In genomic region chr3:159123877-159124276, GRCh38 we compare ENCODE assay signal across 25 cellular contexts. TPM values are rescaled to one million over a fixed set of nuclear protein-coding genes. Genes with fewer than 3 reads are reported as not detected.
DNase-seq lines count a peak whose midpoint lies in the region; ATAC-seq, FAIRE-seq and TF ChIP-seq lines count a peak whose summit lies in the region.
"Had no signal": no experiment of that assay in that cellular context is flagged by ENCODE, and none has a peak within 500 bp of the region (broad histone marks: within the 10 kb centered on the region; RNA-seq: fewer than 3 reads in every experiment).

No MANE protein-coding gene starts in this region.

- POLR2A ChIA-PET in K562 (lab: Yijun Ruan, JAX): no interaction called here

- no peaks in the 10 kb centered on the region for H3K9me1 ChIP-seq in K562 (ENCODE audit: control insufficient read depth, insufficient read depth, low read length)

- TF ChIP-seq POLR2A in K562 (conservative IDR thresholded peaks at IDR 0.05): no peak

- no peak overlapping the region for H3K9ac ChIP-seq in K562 (ENCODE audit: insufficient read depth in 1 of 2, low read depth in 2 of 2, low read length in 2 of 2)
- H3K9ac ChIP-seq: BLaER1 treated with 17β-estradiol and CSF1 and Interleukin-3, amounts not matched to agents 10 nM and 100 nM; GM23248 had no signal

- no peaks in the 10 kb centered on the region for H4K20me1 ChIP-seq in K562 (replicated peaks; ENCODE audit: control insufficient read depth, insufficient read depth, low read length)
- H4K20me1 ChIP-seq: BLaER1 treated with 17β-estradiol and CSF1 and Interleukin-3, amounts not matched to agents 10 nM and 100 nM had no signal

- 11% methylated on average over 1 of the region's 1 CpG for WGBS in K562 (ENCODE audit: insufficient coverage, low coverage, missing lambda C conversion rate)

- no peaks in the 10 kb centered on the region for H3K9me3 ChIP-seq in K562 (replicated peaks; ENCODE audit: control insufficient read depth, insufficient read depth, low read depth, low read length)
- H3K9me3 ChIP-seq: BE2C had no signal

- no peak overlapping the region for H3K4me3 Mint-ChIP-seq in stimulated activated effector memory CD8-positive, alpha-beta T cell treated with anti-CD3 and anti-CD28 coated beads, Interleukin-12 subunit alpha, Interleukin-12 subunit beta, amount 100 ng/mL, for 72 hours
- H3K4me3 Mint-ChIP-seq: CD14-positive monocyte; CD4-positive, alpha-beta T cell; CD8-positive, alpha-beta memory T cell had no signal

- no peaks in the 10 kb centered on the region for H3K36me3 ChIP-seq in K562 (ENCODE audit: control insufficient read depth, insufficient read depth, low read length)
- H3K36me3 ChIP-seq: BE2C; BLaER1 treated with 17β-estradiol and CSF1 and Interleukin-3, amounts not matched to agents 10 nM and 100 nM had no signal

- BruUV-seq in K562 (replicated peaks; lab: Mats Ljungman, UMichigan): no TSS peak

- H3K27ac Mint-ChIP-seq in stimulated activated effector memory CD8-positive, alpha-beta T cell treated with anti-CD3 and anti-CD28 coated beads, Interleukin-12 subunit alpha, Interleukin-12 subunit beta, amount 100 ng/mL, for 72 hours: no peak overlapping the region
- H3K27ac Mint-ChIP-seq: CD14-positive monocyte; CD4-positive, alpha-beta T cell; CD8-positive, alpha-beta memory T cell had no signal

- CTCF ChIA-PET in K562 (lab: Yijun Ruan, JAX; ENCODE audit: low intra/inter-chr PET ratio): no interaction called here

- no peak overlapping the region for H2AFZ ChIP-seq in K562 (ENCODE audit: low read depth, low read length)
- H2AFZ ChIP-seq: GM23248 had no signal

- FAIRE-seq in K562 (lab: Jason Lieb, UNC): no peak
- FAIRE-seq: A204.1, D721Med, G401.6, GM12892, H1 had no signal

- TF ChIP-seq CTCF in K562 (IDR thresholded peaks at IDR 0.05 in 2 of 3, conservative IDR thresholded peaks at IDR 0.05 in 1 of 3; ENCODE audit: insufficient read depth in 2 of 3, low read depth in 1 of 3, low read length in 3 of 3): no peak

- H3K4me1 Mint-ChIP-seq in stimulated activated effector memory CD8-positive, alpha-beta T cell treated with anti-CD3 and anti-CD28 coated beads, Interleukin-12 subunit alpha, Interleukin-12 subunit beta, amount 100 ng/mL, for 72 hours: no peaks in the 10 kb centered on the region
- H3K4me1 Mint-ChIP-seq: CD8-positive, alpha-beta memory T cell had no signal

- no peak overlapping the region for H3K4me2 ChIP-seq in K562 (ENCODE audit: insufficient read depth, low read length)

- H3K79me2 ChIP-seq in K562 (ENCODE audit: control insufficient read depth, insufficient read depth, low read length): no peaks in the 10 kb centered on the region

- ATAC-seq in K562: no peak
- peak; percentile 13 for ATAC-seq in stimulated activated effector memory CD8-positive, alpha-beta T cell treated with anti-CD3 and anti-CD28 coated beads, Interleukin-12 subunit alpha, Interleukin-12 subunit beta, amount 100 ng/mL, for 72 hours

- no peaks in the 10 kb centered on the region for H3K36me3 Mint-ChIP-seq in stimulated activated effector memory CD8-positive, alpha-beta T cell treated with anti-CD3 and anti-CD28 coated beads, Interleukin-12 subunit alpha, Interleukin-12 subunit beta, amount 100 ng/mL, for 72 hours
- H3K36me3 Mint-ChIP-seq: CD14-positive monocyte; CD8-positive, alpha-beta memory T cell had no signal

- intact Hi-C loops in K562 (cut with micrococcal nuclease): no loop called here

- no peak overlapping the region for H3K4me3 ChIP-seq in K562
- H3K4me3 ChIP-seq: BLaER1 treated with 17β-estradiol and CSF1 and Interleukin-3, amounts not matched to agents 10 nM and 100 nM; GM23248 had no signal

- no peak overlapping the region for H3K27ac ChIP-seq in K562 (ENCODE audit: extremely low read depth, low read depth, low read length)
- H3K27ac ChIP-seq: 22Rv1, GM23248 had no signal

- TF ChIP-seq EP300 in K562 (IDR thresholded peaks at IDR 0.05; ENCODE audit: low read length): no peak

- no peaks in the 10 kb centered on the region for H3K4me1 ChIP-seq in K562 (replicated peaks in 1 of 2; ENCODE audit: control insufficient read depth in 2 of 2, insufficient read depth in 2 of 2, low read length in 2 of 2)
- H3K4me1 ChIP-seq: BE2C had no signal

- no peaks in the 10 kb centered on the region for H3K27me3 ChIP-seq in K562 (ENCODE audit: control insufficient read depth in 2 of 2, insufficient read depth in 2 of 2, low read length in 2 of 2)
- H3K27me3 ChIP-seq: BE2C; BLaER1 treated with 17β-estradiol and CSF1 and Interleukin-3, amounts not matched to agents 10 nM and 100 nM had no signal

- TF ChIP-seq RAD21 in K562 (CRISPR knock-in tag; conservative IDR thresholded peaks at IDR 0.05 in 1 of 2, IDR thresholded peaks at IDR 0.05 in 1 of 2): no peak

- DNase-seq in DMS53 (lab: John Stamatoyannopoulos, UW) (peak; percentile 28), DMS53 treated with DMSO at 0.1 percent for 48 hours (lab: John Stamatoyannopoulos, UW; ENCODE audit: unreplicated experiment) (no peak), NCI-H69 (lab: John Stamatoyannopoulos, UW) (peak; percentile 6), K562 (ENCODE audit: extremely low read depth in 1 of 4, low spot score in 3 of 4) (no peak), inferior parietal cortex (ENCODE audit: extremely low spot score) (no peak), ACHN (no peak), hypothalamus (lab: John Stamatoyannopoulos, UW) (no peak)
- DNase-seq in stimulated activated effector memory CD8-positive, alpha-beta T cell treated with anti-CD3 and anti-CD28 coated beads, Interleukin-12 subunit alpha, Interleukin-12 subunit beta, amount 100 ng/mL, for 72 hours (ENCODE audit: low spot score in 2 of 2): no peak
- DNase-seq: AML-193; BE2C; CD4-positive, alpha-beta T cell; CD8-positive, alpha-beta memory T cell; DMS 273 treated with DMSO at 0.1 percent for 48 hours; DND-41; H7; HCEC 1CT had no signal

- in situ Hi-C loops in K562 (cut with MboI) (no loop called here), ACHN (cut with HindIII; ENCODE audit: low pct_ligation_motif_present, low pct_unique_long_range_greater_than_20kb, low sequenced_read_pairs) (no loop called here)

- peaks cover 8% of the 10 kb centered on the region for H3K9me3 Mint-ChIP-seq in stimulated activated effector memory CD8-positive, alpha-beta T cell treated with anti-CD3 and anti-CD28 coated beads, Interleukin-12 subunit alpha, Interleukin-12 subunit beta, amount 100 ng/mL, for 72 hours

TF ChIP-seq in K562, 482 proteins besides CTCF, POLR2A, EP300 and RAD21:
- TF ChIP-seq EP400 (IDR thresholded peaks at IDR 0.05): no peak
- no peak for TF ChIP-seq ZFX (CRISPR knock-in tag; IDR thresholded peaks at IDR 0.05)
- TF ChIP-seq, protein P1, sequence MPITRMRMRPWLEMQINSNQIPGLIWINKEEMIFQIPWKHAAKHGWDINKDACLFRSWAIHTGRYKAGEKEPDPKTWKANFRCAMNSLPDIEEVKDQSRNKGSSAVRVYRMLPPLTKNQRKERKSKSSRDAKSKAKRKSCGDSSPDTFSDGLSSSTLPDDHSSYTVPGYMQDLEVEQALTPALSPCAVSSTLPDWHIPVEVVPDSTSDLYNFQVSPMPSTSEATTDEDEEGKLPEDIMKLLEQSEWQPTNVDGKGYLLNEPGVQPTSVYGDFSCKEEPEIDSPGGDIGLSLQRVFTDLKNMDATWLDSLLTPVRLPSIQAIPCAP (CRISPR knock-in tag; IDR thresholded peaks at IDR 0.05; ENCODE audit: borderline replicate concordance): no peak
- TF ChIP-seq CBFA2T3 (IDR thresholded peaks at IDR 0.05): peak; percentile 12; the same call in 1 of the 2 replicates
- TF ChIP-seq, protein P2, sequence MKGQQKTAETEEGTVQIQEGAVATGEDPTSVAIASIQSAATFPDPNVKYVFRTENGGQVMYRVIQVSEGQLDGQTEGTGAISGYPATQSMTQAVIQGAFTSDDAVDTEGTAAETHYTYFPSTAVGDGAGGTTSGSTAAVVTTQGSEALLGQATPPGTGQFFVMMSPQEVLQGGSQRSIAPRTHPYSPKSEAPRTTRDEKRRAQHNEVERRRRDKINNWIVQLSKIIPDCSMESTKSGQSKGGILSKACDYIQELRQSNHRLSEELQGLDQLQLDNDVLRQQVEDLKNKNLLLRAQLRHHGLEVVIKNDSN (CRISPR knock-in tag; IDR thresholded peaks at IDR 0.05): no peak

RNA-seq across cellular contexts. Expression of gene IQCJ, which starts 54.8 kb away (rescaled TPM):
- total RNA-seq in K562 (2011; cell fraction: chromatin; rRNA removed; ENCODE audit: low replicate concordance): not detected in 2 replicates
- total RNA-seq in K562 (2011; cell fraction: nucleolus; rRNA removed): not detected in 2 replicates
- not detected in 2 replicates for total RNA-seq in K562 (2011; cell fraction: nucleoplasm; rRNA removed)
- not detected in 2 replicates for total RNA-seq in K562 (2014; rRNA removed)
- total RNA-seq in K562 (2014; rRNA removed; fragmentation: Illumina TruSeq; extraction: Trizol): not detected in 2 replicates
- total RNA-seq in K562 (2015; rRNA removed; fragmentation: Illumina TruSeq; extraction: Trizol): not detected in 2 replicates
- total RNA-seq in K562 (2021): not detected in 2 replicates
- polyA plus RNA-seq in K562 (2011; rRNA removed): not detected in 2 replicates
- polyA plus RNA-seq in K562 (2011; cell fraction: cytosol; rRNA removed): not detected in 2 replicates
- not detected in 2 replicates for polyA plus RNA-seq in K562 (2011; cell fraction: nucleus; rRNA removed)
- not detected in 2 replicates for polyA plus RNA-seq in K562 (2012)
- polyA plus RNA-seq in K562 (2014; fragmentation: Illumina TruSeq; extraction: Trizol): not detected in 2 replicates
- not detected for polyA plus RNA-seq in K562 (2014; fragmentation: Nextera tagmentation; extraction: Ambion mirVana)
- polyA plus RNA-seq in K562 (2014; rRNA removed): not detected in 2 replicates
- not detected in 2 replicates for polyA minus RNA-seq in K562 (2011; rRNA and poly(A)+ RNA removed)
- not detected in 2 replicates for polyA minus RNA-seq in K562 (2011; cell fraction: cytosol; rRNA and poly(A)+ RNA removed)
- polyA minus RNA-seq in K562 (2011; cell fraction: nucleus; rRNA and poly(A)+ RNA removed): not detected in 2 replicates
- total RNA-seq: CD4-positive, alpha-beta T cell; CD8-positive, alpha-beta memory T cell; GM23248; H1; H7 had no signal
- polyA plus RNA-seq: CD14-positive monocyte; CD8-positive, alpha-beta memory T cell; GM23248; H1 had no signal

Comparison
In these comparisons a context has a peak if more than half of its experiments do, and no peak if none do; other contexts are left out.
1. DNase-seq: peak in DMS53 (single experiment) and NCI-H69 (single experiment); none in DMS53 treated with DMSO at 0.1 percent for 48 hours (single experiment), K562 (0 of 4), stimulated activated effector memory CD8-positive, alpha-beta T cell treated with anti-CD3 and anti-CD28 coated beads, Interleukin-12 subunit alpha, Interleukin-12 subunit beta, amount 100 ng/mL, for 72 hours (0 of 2), inferior parietal cortex (single experiment), ACHN (single experiment) and hypothalamus (0 of 51).